ENCODE assay signal across 8 cellular contexts in the genomic region with DNA sequence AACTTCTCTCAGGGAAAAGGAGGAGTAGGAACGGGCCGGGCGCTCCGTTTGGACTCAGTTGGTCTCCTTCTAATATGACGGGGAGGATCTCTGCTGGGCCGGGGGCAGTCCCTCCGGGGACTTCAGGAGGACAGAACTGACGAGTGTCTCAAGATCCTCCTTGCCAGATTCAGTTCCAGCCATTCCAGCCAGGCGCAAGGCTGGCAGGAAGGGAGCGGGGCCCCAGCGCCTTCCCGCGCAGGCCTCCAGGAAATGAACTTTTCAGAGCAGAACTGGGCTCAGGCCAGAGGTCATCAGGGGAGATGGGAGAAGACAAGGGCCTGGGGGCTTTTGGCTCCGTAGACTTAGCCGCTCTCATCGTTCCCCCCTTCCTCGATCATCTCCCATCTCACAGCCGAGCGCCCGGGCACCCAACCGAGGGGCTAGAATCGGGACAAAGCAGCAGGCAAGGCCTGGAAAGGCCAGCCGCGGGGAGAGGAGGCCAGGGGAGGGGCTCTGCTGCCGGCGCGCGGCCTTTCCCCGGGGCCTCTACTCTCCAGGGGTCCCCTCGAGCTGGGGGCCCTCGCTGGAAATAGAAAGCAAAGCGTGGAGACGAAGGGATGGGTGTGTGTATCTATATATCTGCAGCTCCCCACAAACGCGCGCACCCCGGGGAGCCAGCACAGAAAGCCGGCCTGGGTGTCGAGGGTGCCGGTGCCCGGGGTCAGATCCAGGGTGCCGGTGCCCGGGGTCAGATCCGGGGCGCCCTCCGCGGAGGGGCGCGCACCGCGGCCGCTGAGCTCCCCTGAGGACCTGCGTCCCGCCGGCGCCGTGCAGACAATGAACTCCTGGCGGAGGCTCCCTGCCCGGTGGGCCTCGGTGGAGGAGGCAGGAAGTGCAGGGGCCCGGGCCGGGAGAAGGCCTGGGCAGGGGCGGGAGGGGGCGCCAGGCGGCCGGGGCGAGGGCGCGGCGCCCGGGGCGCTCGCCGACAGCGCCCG. TPM values are rescaled to one million over a fixed set of nuclear protein-coding genes. Genes with fewer than 3 reads are reported as not detected.
A peak's percentile ranks its signal among the peaks of the same experiment; 100 is the strongest.
DNase-seq lines count a peak whose midpoint lies in the region; ATAC-seq and TF ChIP-seq lines count a peak whose summit lies in the region.

No MANE protein-coding gene starts in this region.

- peaks cover 43% of the 10 kb centered on the region for H3K79me2 ChIP-seq in smooth muscle cell (ENCODE audit: low read depth)

- peaks cover 34% of the 10 kb centered on the region for H4K20me1 ChIP-seq in smooth muscle cell (ENCODE audit: low read depth)

- H3K27ac ChIP-seq in iPS-18a (ENCODE audit: low read length) (no peak overlapping the region), smooth muscle cell (ENCODE audit: low read depth) (peak overlapping the region; percentile 22)

- DNase-seq in smooth muscle cell (lab: John Stamatoyannopoulos, UW; ENCODE audit: unreplicated experiment) (no peak), NCI-H2107 treated with DMSO at 0.1 percent for 48 hours (lab: John Stamatoyannopoulos, UW; ENCODE audit: unreplicated experiment) (no peak)
- no peak for DNase-seq in effector CD8-positive, alpha-beta T cell (lab: John Stamatoyannopoulos, UW)

- H3K36me3 ChIP-seq in iPS-18a (ENCODE audit: control insufficient read depth, low read depth, low read length) (no peaks in the 10 kb centered on the region), smooth muscle cell (ENCODE audit: low read depth) (no peaks in the 10 kb centered on the region)

- H3K27me3 ChIP-seq in iPS-18a (ENCODE audit: control insufficient read depth, insufficient read depth, low read length) (peaks cover 22% of the 10 kb centered on the region), smooth muscle cell (ENCODE audit: low read depth) (no peaks in the 10 kb centered on the region)

- H3K4me3 Mint-ChIP-seq in activated T-helper 17 cell treated with anti-CD3 and anti-CD28 coated beads, Interleukin-2, amount 50 U/mL, for 72 hours: peak overlapping the region; percentile 49

- 5% methylated on average over 54 of the region's 76 CpGs for WGBS in smooth muscle cell (ENCODE audit: low lambda C conversion rate)

- H3K36me3 Mint-ChIP-seq in activated T-helper 17 cell treated with anti-CD3 and anti-CD28 coated beads, Interleukin-2, amount 50 U/mL, for 72 hours (ENCODE audit: low read depth): no peaks in the 10 kb centered on the region

- H3K9me3 Mint-ChIP-seq in activated T-helper 17 cell treated with anti-CD3 and anti-CD28 coated beads, Interleukin-2, amount 50 U/mL, for 72 hours: no peaks in the 10 kb centered on the region

- H2AFZ ChIP-seq in smooth muscle cell (ENCODE audit: low read depth): peak overlapping the region; percentile 48

- no peak for TF ChIP-seq CTCF in smooth muscle cell (IDR thresholded peaks at IDR 0.05; ENCODE audit: borderline replicate concordance, insufficient read depth, poor library complexity, severe bottlenecking)

- H3K4me2 ChIP-seq in smooth muscle cell: peak overlapping the region; percentile 96

- H3F3A ChIP-seq in smooth muscle cell (ENCODE audit: low read depth): peaks cover 3% of the 10 kb centered on the region

- H3K4me1 ChIP-seq in iPS-18a (ENCODE audit: control insufficient read depth, low read depth, low read length): peaks cover 43% of the 10 kb centered on the region
- H3K4me1 ChIP-seq in smooth muscle cell (ENCODE audit: low read depth): peaks cover 40% of the 10 kb centered on the region

- H3K27me3 Mint-ChIP-seq in activated T-helper 17 cell treated with anti-CD3 and anti-CD28 coated beads, Interleukin-2, amount 50 U/mL, for 72 hours: peaks cover 40% of the 10 kb centered on the region

- peak; percentile 16 for ATAC-seq in GM18502 (IDR thresholded peaks at IDR 0.05; ENCODE audit: poor library complexity, unreplicated experiment)
- peak; percentile 16 for ATAC-seq in HG02943 (IDR thresholded peaks at IDR 0.05; ENCODE audit: low read depth, unreplicated experiment)
- ATAC-seq in activated T-helper 17 cell treated with anti-CD3 and anti-CD28 coated beads, Interleukin-2, amount 50 U/mL, for 72 hours (replicated peaks): no peak
- ATAC-seq in GM18870 (IDR thresholded peaks at IDR 0.05; ENCODE audit: unreplicated experiment): no peak

- no peak overlapping the region for H3K27ac Mint-ChIP-seq in activated T-helper 17 cell treated with anti-CD3 and anti-CD28 coated beads, Interleukin-2, amount 50 U/mL, for 72 hours

- H3K9me3 ChIP-seq in iPS-18a (ENCODE audit: control insufficient read depth, low read depth, low read length): no peaks in the 10 kb centered on the region
- no peaks in the 10 kb centered on the region for H3K9me3 ChIP-seq in smooth muscle cell (replicated peaks; ENCODE audit: low read depth)

- H3K9ac ChIP-seq in iPS-18a (ENCODE audit: low read length) (peak overlapping the region; percentile 66), smooth muscle cell (ENCODE audit: low read depth) (peak overlapping the region; percentile 1)

- peaks cover 2% of the 10 kb centered on the region for H3K4me1 Mint-ChIP-seq in activated T-helper 17 cell treated with anti-CD3 and anti-CD28 coated beads, Interleukin-2, amount 50 U/mL, for 72 hours

- peak overlapping the region; percentile 66 for H3K4me3 ChIP-seq in iPS-18a (ENCODE audit: low read length)
- H3K4me3 ChIP-seq in smooth muscle cell: peak overlapping the region; percentile 98

RNA-seq across cellular contexts. Expression of a gene that starts 1.4 kb away (rescaled TPM):
- not detected for total RNA-seq in activated T-helper 17 cell treated with anti-CD3 and anti-CD28 coated beads, Interleukin-2, amount 50 U/mL, for 72 hours
- total RNA-seq in smooth muscle cell: 4.7 and 7.0 TPM in 2 replicates
- polyA plus RNA-seq in smooth muscle cell: 6.9 and 8.8 TPM in 2 replicates

Comparison
In these comparisons a context has a peak if more than half of its experiments do, and no peak if none do; other contexts are left out.
1. ATAC-seq: peak in GM18502 (single experiment) and HG02943 (single experiment); none in activated T-helper 17 cell treated with anti-CD3 and anti-CD28 coated beads, Interleukin-2, amount 50 U/mL, for 72 hours (single experiment) and GM18870 (single experiment).